11 cellular contexts compared by ENCODE assay signal in genomic region chr10:12563489-12563888, GRCh38.
DNase-seq lines count a peak whose midpoint lies in the region; ATAC-seq, FAIRE-seq and TF ChIP-seq lines count a peak whose summit lies in the region.
"Had no signal": no experiment of that assay in that cellular context is flagged by ENCODE, and none has a peak within 500 bp of the region (broad histone marks: within the 10 kb centered on the region; RNA-seq: fewer than 3 reads in every experiment).

No MANE protein-coding gene starts in this region.

- no peak for DNase-seq in A549 (ENCODE audit: low read depth in 1 of 2, low spot score in 1 of 2)
- DNase-seq in CD4-positive, CD25-positive, alpha-beta regulatory T cell: no peak
- no peak for DNase-seq in memory B cell (ENCODE audit: low spot score in 2 of 2)
- DNase-seq in T-helper 9 cell: no peak
- no peak for DNase-seq in activated T-helper 1 cell treated with anti-CD3 and anti-CD28 coated beads, Interleukin-12 subunit alpha, Interleukin-12 subunit beta, Interleukin-2, Interleukin-4 antibody, amounts not matched to agents 30 ng/mL and 10 ng/mL and 1 ng/mL, durations not matched to agents 14 hours and 24 hours and 36 hours (ENCODE audit: low spot score)
- DNase-seq: Calu3, DMS 273 treated with DMSO at 0.1 percent for 48 hours had no signal

- TF ChIP-seq CTCF in A549 (IDR thresholded peaks at IDR 0.05): no peak
- no peak for TF ChIP-seq CTCF in VCaP (conservative IDR thresholded peaks at IDR 0.05)
- no peak for TF ChIP-seq CTCF in gastroesophageal sphincter (IDR thresholded peaks at IDR 0.05)

- no peak overlapping the region for H3K4me3 Mint-ChIP-seq in CD4-positive, CD25-positive, alpha-beta regulatory T cell
- H3K4me3 Mint-ChIP-seq in memory B cell: no peak overlapping the region
- no peak overlapping the region for H3K4me3 Mint-ChIP-seq in activated T-helper 1 cell treated with anti-CD3 and anti-CD28 coated beads, Interleukin-12 subunit alpha, Interleukin-12 subunit beta, Interleukin-2, Interleukin-4 antibody, amounts not matched to agents 30 ng/mL and 10 ng/mL and 1 ng/mL, durations not matched to agents 14 hours and 24 hours and 36 hours

- H3K27ac Mint-ChIP-seq in CD4-positive, CD25-positive, alpha-beta regulatory T cell: peak overlapping the region in 2 of 3 donors; percentile 2 to 48
- peak overlapping the region; percentile 30 for H3K27ac Mint-ChIP-seq in memory B cell
- no peak overlapping the region for H3K27ac Mint-ChIP-seq in activated T-helper 1 cell treated with anti-CD3 and anti-CD28 coated beads, Interleukin-12 subunit alpha, Interleukin-12 subunit beta, Interleukin-2, Interleukin-4 antibody, amounts not matched to agents 30 ng/mL and 10 ng/mL and 1 ng/mL, durations not matched to agents 14 hours and 24 hours and 36 hours

- no peak for TF ChIP-seq RAD21 in A549 (conservative IDR thresholded peaks at IDR 0.05 in 1 of 2, IDR thresholded peaks at IDR 0.05 in 1 of 2)

- no peaks in the 10 kb centered on the region for H3K9me3 ChIP-seq in A549
- H3K9me3 ChIP-seq in CD4-positive, CD25-positive, alpha-beta regulatory T cell (ENCODE audit: control insufficient read depth in 2 of 2, low read length in 2 of 2): no peaks in the 10 kb centered on the region
- no peaks in the 10 kb centered on the region for H3K9me3 ChIP-seq in gastroesophageal sphincter
- H3K9me3 ChIP-seq: BLaER1 had no signal

- intact Hi-C loops in activated T-helper 1 cell treated with anti-CD3 and anti-CD28 coated beads, Interleukin-12 subunit alpha, Interleukin-12 subunit beta, Interleukin-2, Interleukin-4 antibody, amounts not matched to agents 30 ng/mL and 10 ng/mL and 1 ng/mL, durations not matched to agents 14 hours and 24 hours and 36 hours (cut with micrococcal nuclease): loop anchor here (10.0 kb wide), 1 partner anchor 299 kb away; no protein-coding TSS in a partner anchor

- H3K4me3 ChIP-seq in A549 (no peak overlapping the region), gastroesophageal sphincter (no peak overlapping the region)
- H3K4me3 ChIP-seq in CD4-positive, CD25-positive, alpha-beta regulatory T cell (ENCODE audit: low read depth, low read length): no peak overlapping the region
- H3K4me3 ChIP-seq: BLaER1 had no signal

- peaks cover 0 to 40% (median 29%) of the 10 kb centered on the region in 4 donors for H3K4me1 Mint-ChIP-seq in CD4-positive, CD25-positive, alpha-beta regulatory T cell
- H3K4me1 Mint-ChIP-seq in memory B cell: peaks cover 63% of the 10 kb centered on the region
- peaks cover 15% of the 10 kb centered on the region for H3K4me1 Mint-ChIP-seq in activated T-helper 1 cell treated with anti-CD3 and anti-CD28 coated beads, Interleukin-12 subunit alpha, Interleukin-12 subunit beta, Interleukin-2, Interleukin-4 antibody, amounts not matched to agents 30 ng/mL and 10 ng/mL and 1 ng/mL, durations not matched to agents 14 hours and 24 hours and 36 hours (ENCODE audit: low read depth)

- no peaks in the 10 kb centered on the region for H3K27me3 ChIP-seq in CD4-positive, CD25-positive, alpha-beta regulatory T cell (ENCODE audit: control insufficient read depth, insufficient read depth, low read length)
- no peaks in the 10 kb centered on the region for H3K27me3 ChIP-seq in gastroesophageal sphincter
- H3K27me3 ChIP-seq: BLaER1 had no signal

- POLR2A ChIA-PET in A549 (lab: Yijun Ruan, JAX): no interaction called here

- H3K36me3 Mint-ChIP-seq in CD4-positive, CD25-positive, alpha-beta regulatory T cell: peaks cover 3% of the 10 kb centered on the region
- H3K36me3 Mint-ChIP-seq in memory B cell: peaks cover 10% of the 10 kb centered on the region
- no peaks in the 10 kb centered on the region for H3K36me3 Mint-ChIP-seq in activated T-helper 1 cell treated with anti-CD3 and anti-CD28 coated beads, Interleukin-12 subunit alpha, Interleukin-12 subunit beta, Interleukin-2, Interleukin-4 antibody, amounts not matched to agents 30 ng/mL and 10 ng/mL and 1 ng/mL, durations not matched to agents 14 hours and 24 hours and 36 hours (ENCODE audit: low read depth)

- no peak for FAIRE-seq in A549 (lab: Jason Lieb, UNC)

- no peaks in the 10 kb centered on the region for H3K9me3 Mint-ChIP-seq in CD4-positive, CD25-positive, alpha-beta regulatory T cell
- H3K9me3 Mint-ChIP-seq in memory B cell: no peaks in the 10 kb centered on the region
- no peaks in the 10 kb centered on the region for H3K9me3 Mint-ChIP-seq in activated T-helper 1 cell treated with anti-CD3 and anti-CD28 coated beads, Interleukin-12 subunit alpha, Interleukin-12 subunit beta, Interleukin-2, Interleukin-4 antibody, amounts not matched to agents 30 ng/mL and 10 ng/mL and 1 ng/mL, durations not matched to agents 14 hours and 24 hours and 36 hours

- H3K27me3 Mint-ChIP-seq in CD4-positive, CD25-positive, alpha-beta regulatory T cell: no peaks in the 10 kb centered on the region
- H3K27me3 Mint-ChIP-seq in memory B cell: no peaks in the 10 kb centered on the region
- H3K27me3 Mint-ChIP-seq in activated T-helper 1 cell treated with anti-CD3 and anti-CD28 coated beads, Interleukin-12 subunit alpha, Interleukin-12 subunit beta, Interleukin-2, Interleukin-4 antibody, amounts not matched to agents 30 ng/mL and 10 ng/mL and 1 ng/mL, durations not matched to agents 14 hours and 24 hours and 36 hours (ENCODE audit: insufficient read depth): peaks cover 2% of the 10 kb centered on the region

- ATAC-seq in A549 (no peak), memory B cell (ENCODE audit: low read depth) (no peak), gastroesophageal sphincter (no peak), GM18873 (IDR thresholded peaks at IDR 0.05; ENCODE audit: low FRiP score, unreplicated experiment) (no peak)
- ATAC-seq in CD4-positive, CD25-positive, alpha-beta regulatory T cell (ENCODE audit: low read depth in 2 of 2): no peak

- CTCF ChIA-PET in A549 (lab: Yijun Ruan, JAX): interaction anchor here (0.8 to 1.5 kb wide), 3 partner anchors 12 to 148 kb away, joined by 3 to 5 read pairs (median 3); no protein-coding TSS in a partner anchor

- H3K4me2 ChIP-seq in A549: peak overlapping the region; percentile 33; the same call in 1 of the 3 replicates
- H3K4me2 ChIP-seq: BLaER1 had no signal

- 90% methylated on average over 3 of the region's 3 CpGs for WGBS in A549 (ENCODE audit: missing lambda C conversion rate)
- 67 to 86% methylated on average over 3 of the region's 3 CpGs for WGBS in gastroesophageal sphincter (ENCODE audit: low coverage in 1 of 2), 2 donors

- TF ChIP-seq EP300 in A549 (IDR thresholded peaks at IDR 0.05): no peak
- TF ChIP-seq EP300 in gastroesophageal sphincter (IDR thresholded peaks at IDR 0.05): no peak

- H3K27ac ChIP-seq in A549 (no peak overlapping the region), VCaP (peak overlapping the region; percentile 34), gastroesophageal sphincter (no peak overlapping the region)
- no peak overlapping the region for H3K27ac ChIP-seq in CD4-positive, CD25-positive, alpha-beta regulatory T cell (ENCODE audit: insufficient read depth, low read length, poor library complexity, severe bottlenecking)
- H3K27ac ChIP-seq: BLaER1 had no signal

- TF ChIP-seq POLR2A in A549 (IDR thresholded peaks at IDR 0.05; ENCODE audit: low read length) (no peak), gastroesophageal sphincter (IDR thresholded peaks at IDR 0.05) (no peak)

- H3K4me1 ChIP-seq in A549 (peaks cover 14% of the 10 kb centered on the region; the same call in 2 of the 3 replicates), gastroesophageal sphincter (peaks cover 0 to 21% (median 0%) of the 10 kb centered on the region in 3 donors)
- H3K4me1 ChIP-seq in CD4-positive, CD25-positive, alpha-beta regulatory T cell (ENCODE audit: control insufficient read depth, insufficient read depth, low read length, poor library complexity, severe bottlenecking): no peaks in the 10 kb centered on the region

- H3K36me3 ChIP-seq in CD4-positive, CD25-positive, alpha-beta regulatory T cell (ENCODE audit: control insufficient read depth, insufficient read depth, low read length): no peaks in the 10 kb centered on the region
- no peaks in the 10 kb centered on the region for H3K36me3 ChIP-seq in gastroesophageal sphincter
- H3K36me3 ChIP-seq: BLaER1 had no signal

TF ChIP-seq in A549, 52 proteins besides CTCF, POLR2A, EP300 and RAD21:
- TF ChIP-seq ZNF302 (CRISPR knock-in tag; IDR thresholded peaks at IDR 0.05) (no peak), ZC3H11A (IDR thresholded peaks at IDR 0.05) (no peak), FOXS1 (CRISPR knock-in tag; IDR thresholded peaks at IDR 0.05) (no peak)
TF ChIP-seq in A549: peak in this region for 0.
